In genomic region chr10:131982796-131983195, GRCh38 we compare ENCODE assay signal across 9 cellular contexts. TPM values are rescaled to one million over a fixed set of nuclear protein-coding genes. Genes with fewer than 3 reads are reported as not detected.
DNase-seq lines count a peak whose midpoint lies in the region; ATAC-seq and TF ChIP-seq lines count a peak whose summit lies in the region.
"Had no signal": no experiment of that assay in that cellular context is flagged by ENCODE, and none has a peak within 500 bp of the region (broad histone marks: within the 10 kb centered on the region; RNA-seq: fewer than 3 reads in every experiment).

No MANE protein-coding gene starts in this region.

- POLR2A ChIA-PET in MCF 10A (lab: Yijun Ruan, JAX) = interaction anchor here (1.0 to 2.8 kb wide), 3 partner anchors 15 to 81 kb away, joined by 3 to 9 read pairs (median 8); no protein-coding TSS in a partner anchor

- H3K27ac ChIP-seq in cardiac muscle cell (no peak overlapping the region), upper lobe of left lung (peak overlapping the region in 2 of 4 donors; percentile 29 to 91)

- peak overlapping the region; percentile 84 for H3K4me3 ChIP-seq in cardiac muscle cell
- H3K4me3 ChIP-seq in upper lobe of left lung = peak overlapping the region; percentile 79 to 94 (median 88)

- H3K4me1 Mint-ChIP-seq in MCF 10A (ENCODE audit: insufficient read depth, unreplicated experiment) (peaks cover 18% of the 10 kb centered on the region), memory B cell (peaks cover 11% of the 10 kb centered on the region)

- intact Hi-C loops in left cardiac atrium (cut with DNase I) = no loop called here
- intact Hi-C loops in MCF 10A (cut with micrococcal nuclease) = loop anchor here (5.0 kb wide), 2 partner anchors 80 to 95 kb away; partner anchors contain the start of gene PPP2R2D

- BruUV-seq in MCF 10A (replicated peaks; lab: Mats Ljungman, UMichigan) = no TSS peak

- peak overlapping the region; percentile 44 for H3K4me3 Mint-ChIP-seq in MCF 10A (ENCODE audit: unreplicated experiment)
- peak overlapping the region; percentile 57 for H3K4me3 Mint-ChIP-seq in memory B cell

- CTCF ChIA-PET in MCF 10A (lab: Yijun Ruan, JAX) = interaction anchor here (0.5 kb wide), 1 partner anchor 14 kb away, joined by 3 read pairs; no protein-coding TSS in a partner anchor

- H3K36me3 ChIP-seq in cardiac muscle cell (no peaks in the 10 kb centered on the region), upper lobe of left lung (no peaks in the 10 kb centered on the region)

- TF ChIP-seq POLR2A in upper lobe of left lung (IDR thresholded peaks at IDR 0.05) = no peak

- peaks cover 2% of the 10 kb centered on the region for H3K9me3 ChIP-seq in cardiac muscle cell (ENCODE audit: low read depth)
- no peaks in the 10 kb centered on the region for H3K9me3 ChIP-seq in upper lobe of left lung

- TF ChIP-seq EP300 in upper lobe of left lung (IDR thresholded peaks at IDR 0.05) = no peak

- H3K4me1 ChIP-seq in cardiac muscle cell (ENCODE audit: low read depth) (peaks cover 17% of the 10 kb centered on the region), upper lobe of left lung (peaks cover 9 to 36% (median 25%) of the 10 kb centered on the region in 4 donors)

- 75 to 88% methylated on average over 16 to 21 of the region's 21 CpGs for WGBS in upper lobe of left lung, 2 donors

- no peak for DNase-seq in cardiac muscle cell (ENCODE audit: low read depth in 1 of 2, low spot score in 1 of 2)
- no peak for DNase-seq in left cardiac atrium
- DNase-seq in MCF 10A (ENCODE audit: unreplicated experiment) = no peak
- no peak for DNase-seq in memory B cell (ENCODE audit: low spot score in 2 of 2)
- DNase-seq in upper lobe of left lung = no peak
- DNase-seq in cortex of kidney (lab: John Stamatoyannopoulos, UW) = no peak
- DNase-seq in superior temporal gyrus (ENCODE audit: extremely low spot score) = no peak
- DNase-seq: NCI-H526 had no signal

- H3K27me3 Mint-ChIP-seq in MCF 10A (ENCODE audit: insufficient read depth, unreplicated experiment) = no peaks in the 10 kb centered on the region
- H3K27me3 Mint-ChIP-seq in memory B cell = peaks cover 2% of the 10 kb centered on the region

- H3K27ac Mint-ChIP-seq in MCF 10A (ENCODE audit: low read depth, unreplicated experiment) (no peak overlapping the region), memory B cell (no peak overlapping the region)

- H3K36me3 Mint-ChIP-seq in MCF 10A (ENCODE audit: insufficient read depth, unreplicated experiment) = peaks cover 9% of the 10 kb centered on the region
- H3K36me3 Mint-ChIP-seq in memory B cell = no peaks in the 10 kb centered on the region

- TF ChIP-seq CTCF in cardiac muscle cell (IDR thresholded peaks at IDR 0.05; ENCODE audit: low read depth, low read length) (no peak), MCF 10A (IDR thresholded peaks at IDR 0.05; ENCODE audit: unreplicated experiment) (no peak), upper lobe of left lung (IDR thresholded peaks at IDR 0.05) (no peak)

- no peaks in the 10 kb centered on the region for H3K27me3 ChIP-seq in cardiac muscle cell
- H3K27me3 ChIP-seq in upper lobe of left lung = no peaks in the 10 kb centered on the region

- ATAC-seq in left cardiac atrium (no peak), memory B cell (ENCODE audit: low read depth) (no peak), upper lobe of left lung (ENCODE audit: low FRiP score in 2 of 2) (no peak), GM19324 (IDR thresholded peaks at IDR 0.05; ENCODE audit: low FRiP score, unreplicated experiment) (no peak)

- no peaks in the 10 kb centered on the region for H3K9me3 Mint-ChIP-seq in MCF 10A (ENCODE audit: unreplicated experiment)
- H3K9me3 Mint-ChIP-seq in memory B cell = no peaks in the 10 kb centered on the region

RNA-seq across cellular contexts. Expression of gene BNIP3, which starts 1.1 kb away (rescaled TPM):
- 1,301 and 1,791 TPM in 2 replicates for total RNA-seq in cardiac muscle cell
- polyA plus RNA-seq in cardiac muscle cell = 675 and 686 TPM in 2 replicates
- 10 to 100 TPM; 67.1 to 87.1 TPM for total RNA-seq in left cardiac atrium
- total RNA-seq in MCF 10A (2022) = 47.0 and 53.0 TPM in 2 replicates
- 100 to 1,000 TPM in 1 of 6 donors, 10 to 100 TPM in 5; 34.6 to 114 (median 51.9) TPM for total RNA-seq in upper lobe of left lung

Comparison
In these comparisons a context has a peak if more than half of its experiments do, and no peak if none do; other contexts are left out.
1. RNA of gene BNIP3, which starts 1.1 kb away (total RNA-seq): 1,301 to 1,791 TPM in cardiac muscle cell; 67.1 to 87.1 TPM in left cardiac atrium, 34.6 to 114 TPM in upper lobe of left lung and 47.0 to 53.0 TPM in MCF 10A; every median in the first group is over 10 times any median in the second.